Comparison of ENCODE assay signal across 1 cellular context in the genomic region with DNA sequence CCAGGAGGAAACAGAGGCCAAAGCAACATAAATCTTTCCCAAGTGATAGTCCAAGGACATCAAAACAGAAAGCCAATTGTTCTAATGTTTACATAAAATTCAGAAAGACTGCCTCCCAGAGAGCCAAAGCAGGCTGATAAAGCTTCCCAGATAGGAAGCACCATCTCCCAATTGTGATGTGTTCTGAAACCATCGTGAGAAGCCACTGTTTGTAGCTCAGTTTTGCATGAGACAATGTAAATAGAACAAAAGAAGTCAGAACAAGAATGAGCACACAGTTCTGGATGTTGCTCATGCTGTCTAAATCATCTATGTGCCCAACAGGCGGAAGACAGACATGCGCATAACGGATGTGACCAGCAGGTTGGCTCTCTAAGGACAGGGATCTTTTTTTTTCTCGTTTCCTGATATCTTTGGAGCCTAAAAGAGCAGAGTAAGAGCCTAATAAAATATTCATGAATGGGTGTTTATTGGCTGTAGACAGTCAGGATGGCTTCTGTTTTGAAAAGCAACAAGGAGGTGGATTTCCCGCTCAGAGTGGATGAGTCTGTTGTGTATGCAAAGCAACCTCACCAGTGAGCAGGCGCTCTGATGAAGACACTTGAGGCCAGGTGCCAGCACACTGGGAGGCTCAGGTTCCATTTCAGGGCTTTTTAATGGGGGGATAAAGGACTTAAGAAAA.
TF ChIP-seq lines count a peak whose summit lies in the region.

No MANE protein-coding gene starts in this region.

TF ChIP-seq in HepG2, 621 proteins besides CTCF, POLR2A, EP300 and RAD21 (continued from another document and continues in another):
- TF ChIP-seq, protein P1, sequence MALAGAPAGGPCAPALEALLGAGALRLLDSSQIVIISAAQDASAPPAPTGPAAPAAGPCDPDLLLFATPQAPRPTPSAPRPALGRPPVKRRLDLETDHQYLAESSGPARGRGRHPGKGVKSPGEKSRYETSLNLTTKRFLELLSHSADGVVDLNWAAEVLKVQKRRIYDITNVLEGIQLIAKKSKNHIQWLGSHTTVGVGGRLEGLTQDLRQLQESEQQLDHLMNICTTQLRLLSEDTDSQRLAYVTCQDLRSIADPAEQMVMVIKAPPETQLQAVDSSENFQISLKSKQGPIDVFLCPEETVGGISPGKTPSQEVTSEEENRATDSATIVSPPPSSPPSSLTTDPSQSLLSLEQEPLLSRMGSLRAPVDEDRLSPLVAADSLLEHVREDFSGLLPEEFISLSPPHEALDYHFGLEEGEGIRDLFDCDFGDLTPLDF (CRISPR knock-in tag; IDR thresholded peaks at IDR 0.05) = no peak
- TF ChIP-seq ELF1 (CRISPR knock-in tag; IDR thresholded peaks at IDR 0.05) = 0 out of 2 replicates have a peak, but pooled peaks have one; percentile 43
- TF ChIP-seq ZBTB8A (CRISPR knock-in tag; IDR thresholded peaks at IDR 0.05; ENCODE audit: borderline replicate concordance, low read depth) = no peak
- no peak for TF ChIP-seq ZNF24 (IDR thresholded peaks at IDR 0.05)
- TF ChIP-seq, protein P2, sequence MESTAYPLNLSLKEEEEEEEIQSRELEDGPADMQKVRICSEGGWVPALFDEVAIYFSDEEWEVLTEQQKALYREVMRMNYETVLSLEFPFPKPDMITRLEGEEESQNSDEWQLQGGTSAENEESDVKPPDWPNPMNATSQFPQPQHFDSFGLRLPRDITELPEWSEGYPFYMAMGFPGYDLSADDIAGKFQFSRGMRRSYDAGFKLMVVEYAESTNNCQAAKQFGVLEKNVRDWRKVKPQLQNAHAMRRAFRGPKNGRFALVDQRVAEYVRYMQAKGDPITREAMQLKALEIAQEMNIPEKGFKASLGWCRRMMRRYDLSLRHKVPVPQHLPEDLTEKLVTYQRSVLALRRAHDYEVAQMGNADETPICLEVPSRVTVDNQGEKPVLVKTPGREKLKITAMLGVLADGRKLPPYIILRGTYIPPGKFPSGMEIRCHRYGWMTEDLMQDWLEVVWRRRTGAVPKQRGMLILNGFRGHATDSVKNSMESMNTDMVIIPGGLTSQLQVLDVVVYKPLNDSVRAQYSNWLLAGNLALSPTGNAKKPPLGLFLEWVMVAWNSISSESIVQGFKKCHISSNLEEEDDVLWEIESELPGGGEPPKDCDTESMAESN (CRISPR knock-in tag; conservative IDR thresholded peaks at IDR 0.05) = no peak
- no peak for TF ChIP-seq MAFG (CRISPR knock-in tag; IDR thresholded peaks at IDR 0.05)
- no peak for TF ChIP-seq ZNF3 (CRISPR knock-in tag; IDR thresholded peaks at IDR 0.05)
- TF ChIP-seq ARNT (IDR thresholded peaks at IDR 0.05) = no peak
- TF ChIP-seq TMF1 (CRISPR knock-in tag; IDR thresholded peaks at IDR 0.05; ENCODE audit: low read depth) = no peak
- TF ChIP-seq SMAD9 (CRISPR knock-in tag; IDR thresholded peaks at IDR 0.05) = no peak
- TF ChIP-seq IRF2 (CRISPR knock-in tag; IDR thresholded peaks at IDR 0.05) = peak; percentile 29; the same call in 1 of the 2 replicates
- TF ChIP-seq NFATC3 (CRISPR knock-in tag; IDR thresholded peaks at IDR 0.05) = no peak
- TF ChIP-seq NFKBIZ (CRISPR knock-in tag; IDR thresholded peaks at IDR 0.05) = no peak
- TF ChIP-seq, protein P3, sequence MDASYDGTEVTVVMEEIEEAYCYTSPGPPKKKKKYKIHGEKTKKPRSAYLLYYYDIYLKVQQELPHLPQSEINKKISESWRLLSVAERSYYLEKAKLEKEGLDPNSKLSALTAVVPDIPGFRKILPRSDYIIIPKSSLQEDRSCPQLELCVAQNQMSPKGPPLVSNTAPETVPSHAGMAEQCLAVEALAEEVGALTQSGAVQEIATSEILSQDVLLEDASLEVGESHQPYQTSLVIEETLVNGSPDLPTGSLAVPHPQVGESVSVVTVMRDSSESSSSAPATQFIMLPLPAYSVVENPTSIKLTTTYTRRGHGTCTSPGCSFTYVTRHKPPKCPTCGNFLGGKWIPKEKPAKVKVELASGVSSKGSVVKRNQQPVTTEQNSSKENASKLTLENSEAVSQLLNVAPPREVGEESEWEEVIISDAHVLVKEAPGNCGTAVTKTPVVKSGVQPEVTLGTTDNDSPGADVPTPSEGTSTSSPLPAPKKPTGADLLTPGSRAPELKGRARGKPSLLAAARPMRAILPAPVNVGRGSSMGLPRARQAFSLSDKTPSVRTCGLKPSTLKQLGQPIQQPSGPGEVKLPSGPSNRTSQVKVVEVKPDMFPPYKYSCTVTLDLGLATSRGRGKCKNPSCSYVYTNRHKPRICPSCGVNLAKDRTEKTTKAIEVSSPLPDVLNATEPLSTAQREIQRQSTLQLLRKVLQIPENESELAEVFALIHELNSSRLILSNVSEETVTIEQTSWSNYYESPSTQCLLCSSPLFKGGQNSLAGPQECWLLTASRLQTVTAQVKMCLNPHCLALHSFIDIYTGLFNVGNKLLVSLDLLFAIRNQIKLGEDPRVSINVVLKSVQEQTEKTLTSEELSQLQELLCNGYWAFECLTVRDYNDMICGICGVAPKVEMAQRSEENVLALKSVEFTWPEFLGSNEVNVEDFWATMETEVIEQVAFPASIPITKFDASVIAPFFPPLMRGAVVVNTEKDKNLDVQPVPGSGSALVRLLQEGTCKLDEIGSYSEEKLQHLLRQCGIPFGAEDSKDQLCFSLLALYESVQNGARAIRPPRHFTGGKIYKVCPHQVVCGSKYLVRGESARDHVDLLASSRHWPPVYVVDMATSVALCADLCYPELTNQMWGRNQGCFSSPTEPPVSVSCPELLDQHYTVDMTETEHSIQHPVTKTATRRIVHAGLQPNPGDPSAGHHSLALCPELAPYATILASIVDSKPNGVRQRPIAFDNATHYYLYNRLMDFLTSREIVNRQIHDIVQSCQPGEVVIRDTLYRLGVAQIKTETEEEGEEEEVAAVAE (CRISPR knock-in tag; IDR thresholded peaks at IDR 0.05; ENCODE audit: borderline replicate concordance) = no peak
- TF ChIP-seq EEA1 (CRISPR knock-in tag; IDR thresholded peaks at IDR 0.05; ENCODE audit: borderline replicate concordance) = no peak
- TF ChIP-seq CEBPB (IDR thresholded peaks at IDR 0.05; ENCODE audit: borderline replicate concordance, low read depth, low read length) = peak; percentile 3; the same call in 1 of the 2 replicates
- no peak for TF ChIP-seq ZNF891 (CRISPR knock-in tag; IDR thresholded peaks at IDR 0.05)
- no peak for TF ChIP-seq MZF1 (CRISPR knock-in tag; IDR thresholded peaks at IDR 0.05; ENCODE audit: borderline replicate concordance)
- no peak for TF ChIP-seq CHCHD3 (CRISPR knock-in tag; IDR thresholded peaks at IDR 0.05)
- TF ChIP-seq, protein P4, sequence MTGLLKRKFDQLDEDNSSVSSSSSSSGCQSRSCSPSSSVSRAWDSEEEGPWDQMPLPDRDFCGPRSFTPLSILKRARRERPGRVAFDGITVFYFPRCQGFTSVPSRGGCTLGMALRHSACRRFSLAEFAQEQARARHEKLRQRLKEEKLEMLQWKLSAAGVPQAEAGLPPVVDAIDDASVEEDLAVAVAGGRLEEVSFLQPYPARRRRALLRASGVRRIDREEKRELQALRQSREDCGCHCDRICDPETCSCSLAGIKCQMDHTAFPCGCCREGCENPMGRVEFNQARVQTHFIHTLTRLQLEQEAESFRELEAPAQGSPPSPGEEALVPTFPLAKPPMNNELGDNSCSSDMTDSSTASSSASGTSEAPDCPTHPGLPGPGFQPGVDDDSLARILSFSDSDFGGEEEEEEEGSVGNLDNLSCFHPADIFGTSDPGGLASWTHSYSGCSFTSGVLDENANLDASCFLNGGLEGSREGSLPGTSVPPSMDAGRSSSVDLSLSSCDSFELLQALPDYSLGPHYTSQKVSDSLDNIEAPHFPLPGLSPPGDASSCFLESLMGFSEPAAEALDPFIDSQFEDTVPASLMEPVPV (CRISPR knock-in tag; IDR thresholded peaks at IDR 0.05) = no peak
- no peak for TF ChIP-seq ZSCAN9 (CRISPR knock-in tag; IDR thresholded peaks at IDR 0.05; ENCODE audit: borderline replicate concordance)
- TF ChIP-seq ZBTB42 (CRISPR knock-in tag; IDR thresholded peaks at IDR 0.05) = no peak
- no peak for TF ChIP-seq THYN1 (CRISPR knock-in tag; IDR thresholded peaks at IDR 0.05; ENCODE audit: borderline replicate concordance, low read depth)
- peak; percentile 82 for TF ChIP-seq HOXA5 (CRISPR knock-in tag; IDR thresholded peaks at IDR 0.05)
- TF ChIP-seq, protein P5, sequence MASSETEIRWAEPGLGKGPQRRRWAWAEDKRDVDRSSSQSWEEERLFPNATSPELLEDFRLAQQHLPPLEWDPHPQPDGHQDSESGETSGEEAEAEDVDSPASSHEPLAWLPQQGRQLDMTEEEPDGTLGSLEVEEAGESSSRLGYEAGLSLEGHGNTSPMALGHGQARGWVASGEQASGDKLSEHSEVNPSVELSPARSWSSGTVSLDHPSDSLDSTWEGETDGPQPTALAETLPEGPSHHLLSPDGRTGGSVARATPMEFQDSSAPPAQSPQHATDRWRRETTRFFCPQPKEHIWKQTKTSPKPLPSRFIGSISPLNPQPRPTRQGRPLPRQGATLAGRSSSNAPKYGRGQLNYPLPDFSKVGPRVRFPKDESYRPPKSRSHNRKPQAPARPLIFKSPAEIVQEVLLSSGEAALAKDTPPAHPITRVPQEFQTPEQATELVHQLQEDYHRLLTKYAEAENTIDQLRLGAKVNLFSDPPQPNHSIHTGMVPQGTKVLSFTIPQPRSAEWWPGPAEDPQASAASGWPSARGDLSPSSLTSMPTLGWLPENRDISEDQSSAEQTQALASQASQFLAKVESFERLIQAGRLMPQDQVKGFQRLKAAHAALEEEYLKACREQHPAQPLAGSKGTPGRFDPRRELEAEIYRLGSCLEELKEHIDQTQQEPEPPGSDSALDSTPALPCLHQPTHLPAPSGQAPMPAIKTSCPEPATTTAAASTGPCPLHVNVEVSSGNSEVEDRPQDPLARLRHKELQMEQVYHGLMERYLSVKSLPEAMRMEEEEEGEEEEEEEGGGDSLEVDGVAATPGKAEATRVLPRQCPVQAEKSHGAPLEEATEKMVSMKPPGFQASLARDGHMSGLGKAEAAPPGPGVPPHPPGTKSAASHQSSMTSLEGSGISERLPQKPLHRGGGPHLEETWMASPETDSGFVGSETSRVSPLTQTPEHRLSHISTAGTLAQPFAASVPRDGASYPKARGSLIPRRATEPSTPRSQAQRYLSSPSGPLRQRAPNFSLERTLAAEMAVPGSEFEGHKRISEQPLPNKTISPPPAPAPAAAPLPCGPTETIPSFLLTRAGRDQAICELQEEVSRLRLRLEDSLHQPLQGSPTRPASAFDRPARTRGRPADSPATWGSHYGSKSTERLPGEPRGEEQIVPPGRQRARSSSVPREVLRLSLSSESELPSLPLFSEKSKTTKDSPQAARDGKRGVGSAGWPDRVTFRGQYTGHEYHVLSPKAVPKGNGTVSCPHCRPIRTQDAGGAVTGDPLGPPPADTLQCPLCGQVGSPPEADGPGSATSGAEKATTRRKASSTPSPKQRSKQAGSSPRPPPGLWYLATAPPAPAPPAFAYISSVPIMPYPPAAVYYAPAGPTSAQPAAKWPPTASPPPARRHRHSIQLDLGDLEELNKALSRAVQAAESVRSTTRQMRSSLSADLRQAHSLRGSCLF (CRISPR knock-in tag; IDR thresholded peaks at IDR 0.05; ENCODE audit: borderline replicate concordance) = no peak
- TF ChIP-seq HOXD1 (CRISPR knock-in tag; IDR thresholded peaks at IDR 0.05) = no peak; the same call in 1 of the 2 replicates
- no peak for TF ChIP-seq PITX1 (CRISPR knock-in tag; IDR thresholded peaks at IDR 0.05)
- TF ChIP-seq, protein P6, sequence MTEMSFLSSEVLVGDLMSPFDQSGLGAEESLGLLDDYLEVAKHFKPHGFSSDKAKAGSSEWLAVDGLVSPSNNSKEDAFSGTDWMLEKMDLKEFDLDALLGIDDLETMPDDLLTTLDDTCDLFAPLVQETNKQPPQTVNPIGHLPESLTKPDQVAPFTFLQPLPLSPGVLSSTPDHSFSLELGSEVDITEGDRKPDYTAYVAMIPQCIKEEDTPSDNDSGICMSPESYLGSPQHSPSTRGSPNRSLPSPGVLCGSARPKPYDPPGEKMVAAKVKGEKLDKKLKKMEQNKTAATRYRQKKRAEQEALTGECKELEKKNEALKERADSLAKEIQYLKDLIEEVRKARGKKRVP (CRISPR knock-in tag; IDR thresholded peaks at IDR 0.05) = peak in 1 of 2 experiments; percentile 84; a peak in 2 of 4 replicates
- TF ChIP-seq, protein P7, sequence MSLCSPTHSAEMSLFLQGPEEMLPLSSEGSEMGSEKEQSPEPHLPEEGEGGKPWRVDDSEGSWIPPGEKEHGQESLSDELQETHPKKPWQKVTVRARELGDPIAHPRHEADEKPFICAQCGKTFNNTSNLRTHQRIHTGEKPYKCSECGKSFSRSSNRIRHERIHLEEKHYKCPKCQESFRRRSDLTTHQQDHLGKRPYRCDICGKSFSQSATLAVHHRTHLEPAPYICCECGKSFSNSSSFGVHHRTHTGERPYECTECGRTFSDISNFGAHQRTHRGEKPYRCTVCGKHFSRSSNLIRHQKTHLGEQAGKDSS (CRISPR knock-in tag; IDR thresholded peaks at IDR 0.05; ENCODE audit: borderline replicate concordance, low read depth) = no peak
- TF ChIP-seq, protein P8, sequence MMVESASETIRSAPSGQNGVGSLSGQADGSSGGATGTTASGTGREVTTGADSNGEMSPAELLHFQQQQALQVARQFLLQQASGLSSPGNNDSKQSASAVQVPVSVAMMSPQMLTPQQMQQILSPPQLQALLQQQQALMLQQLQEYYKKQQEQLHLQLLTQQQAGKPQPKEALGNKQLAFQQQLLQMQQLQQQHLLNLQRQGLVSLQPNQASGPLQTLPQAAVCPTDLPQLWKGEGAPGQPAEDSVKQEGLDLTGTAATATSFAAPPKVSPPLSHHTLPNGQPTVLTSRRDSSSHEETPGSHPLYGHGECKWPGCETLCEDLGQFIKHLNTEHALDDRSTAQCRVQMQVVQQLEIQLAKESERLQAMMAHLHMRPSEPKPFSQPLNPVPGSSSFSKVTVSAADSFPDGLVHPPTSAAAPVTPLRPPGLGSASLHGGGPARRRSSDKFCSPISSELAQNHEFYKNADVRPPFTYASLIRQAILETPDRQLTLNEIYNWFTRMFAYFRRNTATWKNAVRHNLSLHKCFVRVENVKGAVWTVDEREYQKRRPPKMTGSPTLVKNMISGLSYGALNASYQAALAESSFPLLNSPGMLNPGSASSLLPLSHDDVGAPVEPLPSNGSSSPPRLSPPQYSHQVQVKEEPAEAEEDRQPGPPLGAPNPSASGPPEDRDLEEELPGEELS (CRISPR knock-in tag; IDR thresholded peaks at IDR 0.05) = peak; percentile 80
- TF ChIP-seq ZNF343 (CRISPR knock-in tag; IDR thresholded peaks at IDR 0.05) = no peak
- TF ChIP-seq, protein P9, sequence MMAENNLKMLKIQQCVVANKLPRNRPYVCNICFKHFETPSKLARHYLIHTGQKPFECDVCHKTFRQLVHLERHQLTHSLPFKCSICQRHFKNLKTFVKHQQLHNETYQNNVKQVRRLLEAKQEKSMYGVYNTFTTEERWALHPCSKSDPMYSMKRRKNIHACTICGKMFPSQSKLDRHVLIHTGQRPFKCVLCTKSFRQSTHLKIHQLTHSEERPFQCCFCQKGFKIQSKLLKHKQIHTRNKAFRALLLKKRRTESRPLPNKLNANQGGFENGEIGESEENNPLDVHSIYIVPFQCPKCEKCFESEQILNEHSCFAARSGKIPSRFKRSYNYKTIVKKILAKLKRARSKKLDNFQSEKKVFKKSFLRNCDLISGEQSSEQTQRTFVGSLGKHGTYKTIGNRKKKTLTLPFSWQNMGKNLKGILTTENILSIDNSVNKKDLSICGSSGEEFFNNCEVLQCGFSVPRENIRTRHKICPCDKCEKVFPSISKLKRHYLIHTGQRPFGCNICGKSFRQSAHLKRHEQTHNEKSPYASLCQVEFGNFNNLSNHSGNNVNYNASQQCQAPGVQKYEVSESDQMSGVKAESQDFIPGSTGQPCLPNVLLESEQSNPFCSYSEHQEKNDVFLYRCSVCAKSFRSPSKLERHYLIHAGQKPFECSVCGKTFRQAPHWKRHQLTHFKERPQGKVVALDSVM (CRISPR knock-in tag; IDR thresholded peaks at IDR 0.05) = no peak
- TF ChIP-seq HOXA3 (CRISPR knock-in tag; IDR thresholded peaks at IDR 0.05) = peak; percentile 31; the same call in 1 of the 2 replicates
- TF ChIP-seq ZNF160 (CRISPR knock-in tag; IDR thresholded peaks at IDR 0.05) = no peak
- peak; percentile 48 for TF ChIP-seq FOSL2 (CRISPR knock-in tag; IDR thresholded peaks at IDR 0.05)
